21 cellular contexts compared by ENCODE assay signal in genomic region chr16:48193846-48194245, GRCh38. TPM values are rescaled to one million over a fixed set of nuclear protein-coding genes. Genes with fewer than 3 reads are reported as not detected.
DNase-seq lines count a peak whose midpoint lies in the region; ATAC-seq, FAIRE-seq and TF ChIP-seq lines count a peak whose summit lies in the region.
"Had no signal": no experiment of that assay in that cellular context is flagged by ENCODE, and none has a peak within 500 bp of the region (broad histone marks: within the 10 kb centered on the region; RNA-seq: fewer than 3 reads in every experiment).

No MANE protein-coding gene starts in this region.

- no peak overlapping the region for H2AFZ ChIP-seq in neuronal stem cell (ENCODE audit: low read length)

- H2BK12ac ChIP-seq in neuronal stem cell (ENCODE audit: low read length), result no peak overlapping the region

- H3K9me3 ChIP-seq in A549 (no peaks in the 10 kb centered on the region), neuronal stem cell (replicated peaks in 1 of 2; ENCODE audit: control insufficient read depth in 2 of 2, insufficient read depth in 1 of 2, low read depth in 1 of 2, low read length in 2 of 2) (no peaks in the 10 kb centered on the region)
- H3K9me3 ChIP-seq: HAP-1 had no signal

- H3K18ac ChIP-seq in neuronal stem cell (ENCODE audit: low read length), result no peak overlapping the region

- no peak overlapping the region for H2BK120ac ChIP-seq in neuronal stem cell (ENCODE audit: low read depth, low read length)

- no peak overlapping the region for H3K4me2 ChIP-seq in A549
- no peak overlapping the region for H3K4me2 ChIP-seq in neuronal stem cell (ENCODE audit: insufficient read depth, low read length, poor library complexity, severe bottlenecking)

- peak overlapping the region; percentile 26 for H4K8ac ChIP-seq in neuronal stem cell (ENCODE audit: low read depth, low read length)

- H3K4ac ChIP-seq in neuronal stem cell (ENCODE audit: low read length), result no peak overlapping the region

- no peak overlapping the region for H2AK5ac ChIP-seq in neuronal stem cell (ENCODE audit: low read depth, low read length)

- no peak for TF ChIP-seq EP300 in A549 (IDR thresholded peaks at IDR 0.05)

- TF ChIP-seq POLR2A in A549 (IDR thresholded peaks at IDR 0.05; ENCODE audit: low read length), result no peak

- TF ChIP-seq CTCF in A549 (IDR thresholded peaks at IDR 0.05) (no peak), VCaP (conservative IDR thresholded peaks at IDR 0.05) (no peak)

- no peak overlapping the region for H3K4me3 ChIP-seq in A549
- H3K4me3 ChIP-seq in neuronal stem cell (ENCODE audit: low read length in 2 of 2), result peak overlapping the region in 1 of 2 donors; percentile 7
- H3K4me3 ChIP-seq: GM12878, HAP-1 had no signal

- no peak overlapping the region for H2BK5ac ChIP-seq in neuronal stem cell (ENCODE audit: low read length)

- H3K36me3 ChIP-seq in neuronal stem cell (replicated peaks in 1 of 2; ENCODE audit: control insufficient read depth in 2 of 2, insufficient read depth in 2 of 2, low read length in 2 of 2), result no peaks in the 10 kb centered on the region
- H3K36me3 ChIP-seq: HAP-1 had no signal

- no peak for FAIRE-seq in A549 (lab: Jason Lieb, UNC)
- FAIRE-seq: D721Med, GM12878, H54 had no signal

- no peak for TF ChIP-seq RAD21 in A549 (conservative IDR thresholded peaks at IDR 0.05 in 1 of 2, IDR thresholded peaks at IDR 0.05 in 1 of 2)

- H3K27me3 ChIP-seq in neuronal stem cell (ENCODE audit: control insufficient read depth in 3 of 3, insufficient read depth in 3 of 3, low read depth in 1 of 3, low read length in 3 of 3), result peaks cover 0 to 3% (median 0%) of the 10 kb centered on the region in 3 experiments

- peaks cover 14% of the 10 kb centered on the region for H3K4me1 ChIP-seq in A549
- no peaks in the 10 kb centered on the region for H3K4me1 ChIP-seq in neuronal stem cell (ENCODE audit: control insufficient read depth in 2 of 2, insufficient read depth in 1 of 2, low read depth in 1 of 2, low read length in 2 of 2)
- H3K4me1 ChIP-seq: HAP-1 had no signal

- H3K23ac ChIP-seq in neuronal stem cell (ENCODE audit: low read depth, low read length, poor library complexity), result no peak overlapping the region

- H3K14ac ChIP-seq in neuronal stem cell (ENCODE audit: low read length), result no peak overlapping the region

- H2BK15ac ChIP-seq in neuronal stem cell (ENCODE audit: low read length), result peak overlapping the region; percentile 14

- no peak overlapping the region for H3K9ac ChIP-seq in neuronal stem cell (ENCODE audit: low read depth, low read length, poor library complexity)

- no peak for DNase-seq in A549 (ENCODE audit: low read depth in 1 of 2, low spot score in 1 of 2)
- DNase-seq in RPMI8226, result peak; percentile 17
- no peak for DNase-seq in neuronal stem cell (ENCODE audit: low spot score)
- no peak for DNase-seq in islet precursor cell
- DNase-seq: 8988T; C1 segment of cervical spinal cord; CD4-positive, alpha-beta memory T cell; DMS 273 treated with DMSO at 0.1 percent for 48 hours; DMS79; EL; GDM1; GOT3; HFFc6 had no signal

- H3K27ac ChIP-seq in A549 (no peak overlapping the region; a peak in 1 of 6 replicates), VCaP (0 out of 2 replicates have a peak overlapping the region, but pooled peaks have one; percentile 60), neuronal stem cell (replicated peaks; ENCODE audit: low read length) (no peak overlapping the region)

- no peaks in the 10 kb centered on the region for H3K79me1 ChIP-seq in neuronal stem cell (ENCODE audit: low read depth, low read length)

- WGBS in A549 (ENCODE audit: missing lambda C conversion rate), result 82% methylated on average over 7 of the region's 7 CpGs
- no CpG with 5 or more reads among the region's 7 CpGs for WGBS in neuronal stem cell (ENCODE audit: extremely low coverage in 2 of 2, insufficient read length in 2 of 2, insufficient replicate concordance in 1 of 2), 2 donors

- POLR2A ChIA-PET in A549 (lab: Yijun Ruan, JAX), result no interaction called here

- CTCF ChIA-PET in A549 (lab: Yijun Ruan, JAX), result interaction anchor here (0.7 kb wide), 1 partner anchor 27 kb away, joined by 3 read pairs; no protein-coding TSS in a partner anchor

- no peak overlapping the region for H4K91ac ChIP-seq in neuronal stem cell (ENCODE audit: low read depth, low read length, poor library complexity)

- ATAC-seq in A549, result no peak
- no peak for ATAC-seq in HG03354 (IDR thresholded peaks at IDR 0.05; ENCODE audit: poor library complexity, severe bottlenecking, unreplicated experiment)
- no peak for ATAC-seq in activated CD4-positive, CD25-positive, alpha-beta regulatory T cell treated with anti-CD3 and anti-CD28 coated beads, Interleukin-2, amount 50 U/mL, for 24 hours
- ATAC-seq: GM12878 had no signal

TF ChIP-seq in A549, 52 proteins besides CTCF, POLR2A, EP300 and RAD21:
- TF ChIP-seq PHF8 (IDR thresholded peaks at IDR 0.05; ENCODE audit: borderline replicate concordance, low read depth) (no peak), MAFK (IDR thresholded peaks at IDR 0.05; ENCODE audit: partially characterized antibody) (peak; percentile 50), BHLHE40 (IDR thresholded peaks at IDR 0.05; ENCODE audit: low read depth, low read length) (no peak)
TF ChIP-seq in A549: peak in this region for 1.

RNA-seq across cellular contexts. Expression of gene ABCC12, which starts 38.1 kb away (rescaled TPM):
- polyA plus RNA-seq in A549 (2011; rRNA removed) (0.23 and 0.24 TPM in 2 replicates), A549 (2017; fragmentation: RNase III; extraction: RNeasy Plus Mini Kit Qiagen cat#74134 plus additional on column Dnase treatment) (0.13 TPM in 1 of 3 replicates, not detected in the others)
- 0.11 and 0.16 TPM in 2 replicates for polyA plus RNA-seq in A549 (2012; cell fraction: cytosol; rRNA removed)
- 0.41 and 1.5 TPM in 2 replicates for polyA plus RNA-seq in A549 (2012; cell fraction: nucleus; rRNA removed)
- polyA minus RNA-seq in A549 (2011; rRNA and poly(A)+ RNA removed), result not detected in 2 replicates
- 0.11 TPM for polyA plus RNA-seq in neuronal stem cell (2013, experiment 1 of 2)
- 0.06 TPM for polyA plus RNA-seq in neuronal stem cell (2013, experiment 2 of 2)
- polyA plus RNA-seq: BJ; CD4-positive, alpha-beta memory T cell had no signal

RNA-seq across cellular contexts. Expression of gene LONP2, which starts 50.3 kb away (rescaled TPM):
- polyA plus RNA-seq in A549 (2011; rRNA removed), result 51.3 and 53.6 TPM in 2 replicates
- polyA plus RNA-seq in A549 (2012; cell fraction: cytosol; rRNA removed), result 13.1 and 16.4 TPM in 2 replicates
- polyA plus RNA-seq in A549 (2012; cell fraction: nucleus; rRNA removed), result 16.6 and 17.1 TPM in 2 replicates
- polyA plus RNA-seq in A549 (2017; fragmentation: RNase III; extraction: RNeasy Plus Mini Kit Qiagen cat#74134 plus additional on column Dnase treatment), result 27.8 to 29.7 TPM (median 29.1 TPM) in 3 replicates
- 96.9 and 112 TPM in 2 replicates for polyA minus RNA-seq in A549 (2011; rRNA and poly(A)+ RNA removed)
- 11.5 TPM for polyA plus RNA-seq in neuronal stem cell (2013, experiment 1 of 2)
- polyA plus RNA-seq in neuronal stem cell (2013, experiment 2 of 2), result 11.7 TPM

RNA-seq across cellular contexts. Expression of gene ABCC11, which starts 53.5 kb away (rescaled TPM):
- 0.21 and 0.22 TPM in 2 replicates for polyA plus RNA-seq in A549 (2011; rRNA removed)
- 0.05 and 0.08 TPM in 2 replicates for polyA plus RNA-seq in A549 (2012; cell fraction: cytosol; rRNA removed)
- polyA plus RNA-seq in A549 (2012; cell fraction: nucleus; rRNA removed), result 0.18 and 0.24 TPM in 2 replicates
- polyA plus RNA-seq in A549 (2017; fragmentation: RNase III; extraction: RNeasy Plus Mini Kit Qiagen cat#74134 plus additional on column Dnase treatment), result 0.05 to 0.19 TPM (median 0.09 TPM) in 3 replicates
- polyA minus RNA-seq in A549 (2011; rRNA and poly(A)+ RNA removed), result 0.10 and 0.83 TPM in 2 replicates
- 0.03 TPM for polyA plus RNA-seq in neuronal stem cell (2013, experiment 1 of 2)
- 0.01 TPM for polyA plus RNA-seq in neuronal stem cell (2013, experiment 2 of 2)
